Comparison of ENCODE assay signal across 14 cellular contexts in genomic region chr12:100427078-100427477, GRCh38. TPM values are rescaled to one million over a fixed set of nuclear protein-coding genes. Genes with fewer than 3 reads are reported as not detected.
DNase-seq lines count a peak whose midpoint lies in the region; FAIRE-seq and TF ChIP-seq lines count a peak whose summit lies in the region.
"Had no signal": no experiment of that assay in that cellular context is flagged by ENCODE, and none has a peak within 500 bp of the region (broad histone marks: within the 10 kb centered on the region; RNA-seq: fewer than 3 reads in every experiment).

No MANE protein-coding gene starts in this region.

- H3K27me3 ChIP-seq in osteoblast (ENCODE audit: insufficient read depth, low read length) (no peaks in the 10 kb centered on the region), tibial nerve (no peaks in the 10 kb centered on the region)

- no peaks in the 10 kb centered on the region for H3K79me2 ChIP-seq in osteoblast (ENCODE audit: insufficient read depth, low read length)
- H3K79me2 ChIP-seq: parathyroid adenoma had no signal

- H3K4me3 ChIP-seq in epithelial cell of proximal tubule (ENCODE audit: low read depth, low read length) (no peak overlapping the region), osteoblast (ENCODE audit: insufficient read depth, low read length) (no peak overlapping the region), tibial nerve (no peak overlapping the region)

- H3K36me3 ChIP-seq in osteoblast (ENCODE audit: insufficient read depth, low read length) (no peaks in the 10 kb centered on the region), tibial nerve (no peaks in the 10 kb centered on the region)

- TF ChIP-seq EP300 in tibial nerve (IDR thresholded peaks at IDR 0.05), result no peak

- H4K20me1 ChIP-seq in osteoblast (ENCODE audit: insufficient read depth, low read length), result no peaks in the 10 kb centered on the region

- H3K4me2 ChIP-seq in osteoblast (ENCODE audit: insufficient read depth, low read length), result no peak overlapping the region

- H3K9me3 ChIP-seq in osteoblast (ENCODE audit: low read depth, low read length) (no peaks in the 10 kb centered on the region), tibial nerve (peaks cover 0 to 12% (median 0%) of the 10 kb centered on the region in 4 donors)

- WGBS in tibial nerve, 2 donors, result 69% methylated on average over 3 of the region's 3 CpGs

- H3K4me1 ChIP-seq in osteoblast (ENCODE audit: insufficient read depth, low read length) (peaks cover 6% of the 10 kb centered on the region), tibial nerve (no peaks in the 10 kb centered on the region)
- H3K4me1 ChIP-seq: parathyroid adenoma had no signal

- no peak for TF ChIP-seq POLR2A in tibial nerve (IDR thresholded peaks at IDR 0.05)

- peak; percentile 83 for DNase-seq in ELR (ENCODE audit: low read depth)
- peak; percentile 80 for DNase-seq in RCC 7860 (ENCODE audit: low spot score)
- DNase-seq in epithelial cell of proximal tubule (ENCODE audit: low read depth), result peak; percentile 84
- DNase-seq in osteoblast (ENCODE audit: insufficient read length, low spot score, missing footprints), result peak; percentile 87
- DNase-seq in cortex of kidney (lab: John Stamatoyannopoulos, UW), result no peak
- no peak for DNase-seq in tibial nerve (ENCODE audit: low spot score in 2 of 2)
- no peak for DNase-seq in NCI-H2196 treated with DMSO at 0.1 percent for 48 hours (lab: John Stamatoyannopoulos, UW; ENCODE audit: unreplicated experiment)
- DNase-seq in NCI-H1417 treated with DMSO at 0.1 percent for 48 hours (lab: John Stamatoyannopoulos, UW), result no peak
- DNase-seq: activated CD8-positive, alpha-beta T cell treated with anti-CD3 and anti-CD28 coated beads, Interleukin-2, amount 10 ng/mL, durations not matched to agents 7 days and 5 days; activated naive CD8-positive, alpha-beta T cell treated with anti-CD3 and anti-CD28 coated beads for 36 hours; NCI-H1930; T-helper 17 cell had no signal

- peak; percentile 85 for FAIRE-seq in RCC 7860 (lab: Jason Lieb, UNC)
- FAIRE-seq: GM12891 had no signal

- no peak overlapping the region for H2AFZ ChIP-seq in osteoblast (ENCODE audit: low read length)
- H2AFZ ChIP-seq: parathyroid adenoma had no signal

- H3K27ac ChIP-seq in osteoblast (ENCODE audit: low read depth, low read length) (no peak overlapping the region), tibial nerve (no peak overlapping the region)
- H3K27ac ChIP-seq: parathyroid adenoma had no signal

- TF ChIP-seq CTCF in epithelial cell of proximal tubule (conservative IDR thresholded peaks at IDR 0.05; ENCODE audit: low read depth, low read length), result no peak
- no peak for TF ChIP-seq CTCF in osteoblast (IDR thresholded peaks at IDR 0.05; ENCODE audit: extremely low read depth, low read depth, low read length)
- TF ChIP-seq CTCF in tibial nerve (IDR thresholded peaks at IDR 0.05), result no peak

RNA-seq across cellular contexts. Expression of gene NR1H4, which starts 46.6 kb away (rescaled TPM):
- total RNA-seq in epithelial cell of proximal tubule (not detected in 2 replicates), osteoblast (not detected in 2 replicates), tibial nerve (not detected)
- total RNA-seq: activated CD8-positive, alpha-beta T cell treated with anti-CD3 and anti-CD28 coated beads, Interleukin-2, amount 10 ng/mL, durations not matched to agents 7 days and 5 days; activated naive CD8-positive, alpha-beta T cell treated with anti-CD3 and anti-CD28 coated beads for 36 hours; T-helper 17 cell had no signal

Comparison
In these comparisons a context has a peak if more than half of its experiments do, and no peak if none do; other contexts are left out.
1. DNase-seq: peak in ELR (single experiment), RCC 7860 (single experiment), epithelial cell of proximal tubule (single experiment) and osteoblast (single experiment); none in cortex of kidney (single experiment), tibial nerve (0 of 2), NCI-H2196 treated with DMSO at 0.1 percent for 48 hours (single experiment) and NCI-H1417 treated with DMSO at 0.1 percent for 48 hours (single experiment).